25 cellular contexts compared by ENCODE assay signal in the genomic region with DNA sequence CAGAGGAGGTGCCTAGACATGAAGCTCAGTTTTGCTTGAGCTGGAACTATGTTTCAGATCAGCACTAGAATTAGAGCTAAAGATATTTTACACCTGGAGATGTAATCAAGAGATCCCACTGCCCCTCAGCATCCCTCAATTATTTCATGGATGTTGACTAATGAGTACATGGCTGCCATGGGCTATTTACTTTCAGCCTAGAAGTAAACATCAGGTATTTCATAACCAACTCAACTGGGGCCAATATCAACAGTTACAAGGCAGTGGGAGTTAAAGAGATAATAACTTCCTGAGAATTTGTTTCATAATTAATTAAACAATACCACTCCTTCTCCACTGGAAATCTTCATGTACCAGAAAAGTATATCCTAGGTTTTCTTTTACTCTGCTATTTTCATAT.
A peak's percentile ranks its signal among the peaks of the same experiment; 100 is the strongest.
DNase-seq lines count a peak whose midpoint lies in the region; ATAC-seq and TF ChIP-seq lines count a peak whose summit lies in the region.
"Had no signal": no experiment of that assay in that cellular context is flagged by ENCODE, and none has a peak within 500 bp of the region (broad histone marks: within the 10 kb centered on the region; RNA-seq: fewer than 3 reads in every experiment).

No MANE protein-coding gene starts in this region.

- H3K27ac ChIP-seq in body of pancreas, result peak overlapping the region in 3 of 4 donors; percentile 17 to 66 (median 66)
- H3K27ac ChIP-seq: left ventricle myocardium inferior, tibial artery had no signal

- peaks cover 17% of the 10 kb centered on the region for H3K4me1 Mint-ChIP-seq in nephron
- H3K4me1 Mint-ChIP-seq in osteocyte (ENCODE audit: unreplicated experiment), result peaks cover 5% of the 10 kb centered on the region
- H3K4me1 Mint-ChIP-seq: CD4-positive, CD25-positive, alpha-beta regulatory T cell had no signal

- no peaks in the 10 kb centered on the region for H3K9me3 ChIP-seq in body of pancreas
- H3K9me3 ChIP-seq: left ventricle myocardium inferior, tibial artery had no signal

- H3K4me3 Mint-ChIP-seq in nephron (no peak overlapping the region), osteocyte (ENCODE audit: unreplicated experiment) (no peak overlapping the region)
- H3K4me3 Mint-ChIP-seq: activated CD4-positive, alpha-beta memory T cell treated with anti-CD3 and anti-CD28 coated beads for 36 hours; CD4-positive, CD25-positive, alpha-beta regulatory T cell; dendritic cell treated with granulocyte-macrophage colony-stimulating factor and Interleukin-4, amounts not matched to agents 40 ng/mL and 50 ng/mL, for 4 days; IgD-negative memory B cell had no signal

- H3K4me3 ChIP-seq in LNCaP clone FGC (ENCODE audit: low read depth, low read length) (no peak overlapping the region), body of pancreas (no peak overlapping the region)
- H3K4me3 ChIP-seq: GM12878, left ventricle myocardium inferior, tibial artery had no signal

- peaks cover 3% of the 10 kb centered on the region for H3K4me1 ChIP-seq in body of pancreas
- H3K4me1 ChIP-seq: left ventricle myocardium inferior, tibial artery had no signal

- H3K27me3 ChIP-seq in body of pancreas, result no peaks in the 10 kb centered on the region
- H3K27me3 ChIP-seq: tibial artery had no signal

- H3K36me3 Mint-ChIP-seq in nephron (ENCODE audit: low read depth) (no peaks in the 10 kb centered on the region), osteocyte (ENCODE audit: unreplicated experiment) (no peaks in the 10 kb centered on the region)
- H3K36me3 Mint-ChIP-seq: activated CD4-positive, alpha-beta memory T cell treated with anti-CD3 and anti-CD28 coated beads for 36 hours; CD4-positive, CD25-positive, alpha-beta regulatory T cell had no signal

- peak; percentile 64 for ATAC-seq in body of pancreas
- ATAC-seq: activated CD4-positive, CD25-positive, alpha-beta regulatory T cell treated with anti-CD3 and anti-CD28 coated beads, Interleukin-2, amount 50 U/mL, for 24 hours; GM12878 had no signal

- peak overlapping the region; percentile 15 to 70 (median 43) for H3K27ac Mint-ChIP-seq in nephron
- no peak overlapping the region for H3K27ac Mint-ChIP-seq in osteocyte (ENCODE audit: unreplicated experiment)
- H3K27ac Mint-ChIP-seq: activated CD4-positive, alpha-beta memory T cell treated with anti-CD3 and anti-CD28 coated beads for 36 hours; CD4-positive, CD25-positive, alpha-beta regulatory T cell; dendritic cell treated with granulocyte-macrophage colony-stimulating factor and Interleukin-4, amounts not matched to agents 40 ng/mL and 50 ng/mL, for 4 days; IgD-negative memory B cell; progenitor cell of endocrine pancreas had no signal

- no peaks in the 10 kb centered on the region for H3K36me3 ChIP-seq in body of pancreas (replicated peaks in 1 of 2; ENCODE audit: insufficient read depth in 1 of 2, low read depth in 2 of 2)
- H3K36me3 ChIP-seq: left ventricle myocardium inferior, tibial artery had no signal

- TF ChIP-seq CTCF in LNCaP clone FGC (IDR thresholded peaks at IDR 0.05; ENCODE audit: control insufficient read depth, extremely low read depth, insufficient read depth) (no peak), body of pancreas (IDR thresholded peaks at IDR 0.05) (no peak), nephron (IDR thresholded peaks at IDR 0.05; ENCODE audit: unreplicated experiment in 3 of 3) (no peak), osteocyte (IDR thresholded peaks at IDR 0.05) (no peak)

- DNase-seq in NCI-H2029 (lab: John Stamatoyannopoulos, UW) (peak; percentile 17), NCI-H2029 treated with DMSO at 0.1 percent for 48 hours (lab: John Stamatoyannopoulos, UW) (no peak), LNCaP clone FGC (ENCODE audit: low read depth) (peak; percentile 83), body of pancreas (no peak), NCI-H510A (lab: John Stamatoyannopoulos, UW) (no peak), osteocyte (ENCODE audit: extremely low spot score, unreplicated experiment) (no peak), hypothalamus (lab: John Stamatoyannopoulos, UW) (no peak)
- DNase-seq: activated CD4-positive, alpha-beta memory T cell treated with anti-CD3 and anti-CD28 coated beads for 36 hours; activated CD8-positive, alpha-beta memory T cell treated with anti-CD3 and anti-CD28 coated beads, Interleukin-2, amount 50 U/mL, for 4 hours; activated naive CD4-positive, alpha-beta T cell treated with Interleukin-2 at 50 U/mL for 16 hours; AML-193; CD4-positive, CD25-positive, alpha-beta regulatory T cell; glutamatergic neuron; left ventricle myocardium inferior; NCI-H446; OCI-M1; stimulated activated CD4-positive, alpha-beta T cell treated with anti-CD3 and anti-CD28 coated beads, Interleukin-4, amount 100 ng/mL, for 24 hours; T-helper 2 cell; tibial artery had no signal

- H3K9me3 Mint-ChIP-seq in nephron, result no peaks in the 10 kb centered on the region
- H3K9me3 Mint-ChIP-seq in osteocyte (ENCODE audit: unreplicated experiment), result no peaks in the 10 kb centered on the region
- H3K9me3 Mint-ChIP-seq: activated CD4-positive, alpha-beta memory T cell treated with anti-CD3 and anti-CD28 coated beads for 36 hours; CD4-positive, CD25-positive, alpha-beta regulatory T cell; dendritic cell treated with granulocyte-macrophage colony-stimulating factor and Interleukin-4, amounts not matched to agents 40 ng/mL and 50 ng/mL, for 4 days; IgD-negative memory B cell had no signal

- no peak for TF ChIP-seq POLR2A in body of pancreas (IDR thresholded peaks at IDR 0.05)

- H3K27me3 Mint-ChIP-seq in nephron (ENCODE audit: low read depth) (no peaks in the 10 kb centered on the region), osteocyte (ENCODE audit: unreplicated experiment) (no peaks in the 10 kb centered on the region)
- H3K27me3 Mint-ChIP-seq: activated CD4-positive, alpha-beta memory T cell treated with anti-CD3 and anti-CD28 coated beads for 36 hours; CD4-positive, CD25-positive, alpha-beta regulatory T cell; dendritic cell treated with granulocyte-macrophage colony-stimulating factor and Interleukin-4, amounts not matched to agents 40 ng/mL and 50 ng/mL, for 4 days; progenitor cell of endocrine pancreas had no signal

- intact Hi-C loops in body of pancreas (cut with DNase I), result no loop called here

Comparison
In these comparisons a context has a peak if more than half of its experiments do, and no peak if none do; other contexts are left out.
1. DNase-seq: peak in NCI-H2029 (single experiment) and LNCaP clone FGC (single experiment); none in NCI-H2029 treated with DMSO at 0.1 percent for 48 hours (single experiment), body of pancreas (0 of 4), NCI-H510A (single experiment), osteocyte (single experiment) and hypothalamus (0 of 51).